Comparison of ENCODE assay signal across 11 cellular contexts in genomic region chr5:172878585-172879433, GRCh38. TPM values are rescaled to one million over a fixed set of nuclear protein-coding genes. Genes with fewer than 3 reads are reported as not detected.
DNase-seq lines count a peak whose midpoint lies in the region; ATAC-seq and TF ChIP-seq lines count a peak whose summit lies in the region.
"Had no signal": no experiment of that assay in that cellular context is flagged by ENCODE, and none has a peak within 500 bp of the region (broad histone marks: within the 10 kb centered on the region; RNA-seq: fewer than 3 reads in every experiment).

No MANE protein-coding gene starts in this region.

- H3K4me2 ChIP-seq in IMR-90 (ENCODE audit: low read depth, low read length), result peak overlapping the region; percentile 41
- H3K4me2 ChIP-seq in hepatocyte, result no peak overlapping the region

- peak overlapping the region; percentile 92 for H2AK5ac ChIP-seq in IMR-90 (ENCODE audit: low read depth, low read length)

- CTCF ChIA-PET in IMR-90 (lab: Yijun Ruan, JAX), result interaction anchor here (1.1 kb wide), 1 partner anchor 19 kb away, joined by 3 read pairs; no protein-coding TSS in a partner anchor

- 54% methylated on average over 11 of the region's 22 CpGs; no CpG with 5 or more reads in 1 of the 2 experiments for WGBS in IMR-90 (ENCODE audit: extremely low coverage in 2 of 2, insufficient read length in 1 of 2), 2 experiments
- 73 to 86% methylated on average over 22 of the region's 22 CpGs for WGBS in lung, 2 donors
- WGBS in hepatocyte (ENCODE audit: low lambda C conversion rate, missing lambda C conversion rate), result 93% methylated on average over 22 of the region's 22 CpGs

- H3K27me3 ChIP-seq in IMR-90 (ENCODE audit: control insufficient read depth, insufficient read depth, low read length) (no peaks in the 10 kb centered on the region), lung (ENCODE audit: control insufficient read depth, insufficient read depth) (no peaks in the 10 kb centered on the region), stomach smooth muscle (ENCODE audit: control insufficient read depth in 1 of 2, insufficient read depth in 2 of 2, low read length in 2 of 2) (no peaks in the 10 kb centered on the region), hepatocyte (no peaks in the 10 kb centered on the region)

- peak overlapping the region; percentile 99; the same call in 2 of the 3 replicates for H2BK15ac ChIP-seq in IMR-90 (ENCODE audit: low read depth, low read length)

- H3K79me2 ChIP-seq in hepatocyte, result peaks cover 54% of the 10 kb centered on the region

- dilution Hi-C loops in IMR-90 (cut with HindIII; ENCODE audit: low sequenced_read_pairs, unreplicated experiment), result no loop called here

- peak; percentile 74 for DNase-seq in IMR-90
- DNase-seq in coronary artery (ENCODE audit: low spot score), result no peak
- no peak for DNase-seq in lung (ENCODE audit: low spot score)
- no peak for DNase-seq in islet precursor cell
- no peak for DNase-seq in hepatocyte (ENCODE audit: low spot score)
- DNase-seq: activated CD8-positive, alpha-beta T cell treated with anti-CD3 and anti-CD28 coated beads for 36 hours; MM.1S; NK-92 treated with Interleukin-12 subunit alpha and Interleukin-12 subunit beta, amount 100 ng/mL, for 24 hours had no signal

- H4K8ac ChIP-seq in IMR-90 (ENCODE audit: low read depth in 2 of 2, low read length in 2 of 2), result peak overlapping the region; percentile 76 to 94

- H4K20me1 ChIP-seq in IMR-90 (ENCODE audit: insufficient read depth, low read length), result no peaks in the 10 kb centered on the region
- peaks cover 3% of the 10 kb centered on the region for H4K20me1 ChIP-seq in hepatocyte (ENCODE audit: insufficient read depth, poor library complexity, severe bottlenecking)

- peaks cover 39% of the 10 kb centered on the region for H3K9me1 ChIP-seq in IMR-90 (ENCODE audit: insufficient read depth, low read length)

- in situ Hi-C loops in IMR-90 (cut with MboI; ENCODE audit: low sequenced_read_pairs), result no loop called here

- peak overlapping the region; percentile 46; the same call in 1 of the 2 replicates for H3K9ac ChIP-seq in IMR-90 (ENCODE audit: low read depth, low read length)
- peak overlapping the region; percentile 49 to 60 for H3K9ac ChIP-seq in stomach smooth muscle (ENCODE audit: low read length in 2 of 2)

- intact Hi-C loops in IMR-90 (cut with micrococcal nuclease), result no loop called here

- peak overlapping the region; percentile 72 for H2BK5ac ChIP-seq in IMR-90 (ENCODE audit: low read depth, low read length, poor library complexity, severe bottlenecking)

- peaks cover 2% of the 10 kb centered on the region; the same call in 1 of the 2 replicates for H3K9me3 ChIP-seq in IMR-90 (ENCODE audit: control insufficient read depth, insufficient read depth, low read length)
- H3K9me3 ChIP-seq in lung (ENCODE audit: control insufficient read depth in 2 of 2, insufficient read depth in 1 of 2, low read length in 1 of 2), result no peaks in the 10 kb centered on the region
- H3K9me3 ChIP-seq in stomach smooth muscle (ENCODE audit: control insufficient read depth in 2 of 2, low read length in 2 of 2), result peaks cover 0 to 2% of the 10 kb centered on the region in 2 donors
- no peaks in the 10 kb centered on the region for H3K9me3 ChIP-seq in hepatocyte (ENCODE audit: low read depth)

- H3K79me1 ChIP-seq in IMR-90 (ENCODE audit: low read depth in 1 of 2, low read length in 2 of 2), result peaks cover 45 to 90% of the 10 kb centered on the region in 2 experiments

- peak overlapping the region; percentile 59 for H2AFZ ChIP-seq in IMR-90 (replicated peaks; ENCODE audit: low read length, poor library complexity)
- no peak overlapping the region for H2AFZ ChIP-seq in hepatocyte

- peak overlapping the region; percentile 92 for H4K91ac ChIP-seq in IMR-90 (ENCODE audit: insufficient read depth, low read depth, low read length)

- peak overlapping the region; percentile 89 for H2BK20ac ChIP-seq in IMR-90 (ENCODE audit: low read depth, low read length)

- H3K9me2 ChIP-seq in hepatocyte (replicated peaks; ENCODE audit: insufficient read depth), result no peaks in the 10 kb centered on the region

- no peak for TF ChIP-seq POLR2A in IMR-90 (IDR thresholded peaks at IDR 0.05; ENCODE audit: low read depth, low read length)

- no TSS peak for BruUV-seq in IMR-90 (replicated peaks; lab: Mats Ljungman, UMichigan)

- POLR2A ChIA-PET in IMR-90 (lab: Charles Lee; ENCODE audit: unreplicated experiment), result no interaction called here

- peaks cover 28% of the 10 kb centered on the region for H3K4me1 ChIP-seq in IMR-90 (ENCODE audit: control insufficient read depth, insufficient read depth, low read length)
- peaks cover 11 to 17% of the 10 kb centered on the region in 2 donors for H3K4me1 ChIP-seq in lung (ENCODE audit: control insufficient read depth in 2 of 2, insufficient read depth in 2 of 2, low read length in 2 of 2)
- H3K4me1 ChIP-seq in stomach smooth muscle (ENCODE audit: control insufficient read depth, insufficient read depth, low read length), result peaks cover 33% of the 10 kb centered on the region
- no peaks in the 10 kb centered on the region for H3K4me1 ChIP-seq in hepatocyte (ENCODE audit: insufficient read depth)

- peak overlapping the region; percentile 90 for H3K4ac ChIP-seq in IMR-90 (ENCODE audit: low read depth, low read length)

- peak overlapping the region; percentile 73; the same call in 1 of the 2 replicates for H4K5ac ChIP-seq in IMR-90 (ENCODE audit: low read depth, low read length)

- TF ChIP-seq RAD21 in IMR-90 (IDR thresholded peaks at IDR 0.05; ENCODE audit: low read length), result no peak

- H2AK9ac ChIP-seq in IMR-90 (replicated peaks; ENCODE audit: low read depth, low read length, poor library complexity), result peak overlapping the region; percentile 38

- TF ChIP-seq CTCF in IMR-90 (conservative IDR thresholded peaks at IDR 0.05; ENCODE audit: low read depth, low read length) (no peak), coronary artery (IDR thresholded peaks at IDR 0.05) (no peak), lung (IDR thresholded peaks at IDR 0.05; ENCODE audit: control extremely low read depth, extremely low read depth) (no peak), hepatocyte (IDR thresholded peaks at IDR 0.05; ENCODE audit: poor library complexity) (no peak)

- peak overlapping the region; percentile 87 for H2BK120ac ChIP-seq in IMR-90 (ENCODE audit: low read depth, low read length)

- H3K18ac ChIP-seq in IMR-90 (ENCODE audit: low read depth, low read length), result peak overlapping the region; percentile 75; the same call in 1 of the 2 replicates

- H3K27ac ChIP-seq in IMR-90 (ENCODE audit: insufficient read depth, low read length), result peak overlapping the region; percentile 65
- H3K27ac ChIP-seq in coronary artery, result peak overlapping the region; percentile 90 to 93
- peak overlapping the region; percentile 63 to 80 for H3K27ac ChIP-seq in lung (ENCODE audit: low read depth in 1 of 2, low read length in 1 of 2)
- H3K27ac ChIP-seq in stomach smooth muscle (ENCODE audit: low read length), result peak overlapping the region; percentile 77
- H3K27ac ChIP-seq in hepatocyte, result no peak overlapping the region

- H3K56ac ChIP-seq in IMR-90 (ENCODE audit: extremely low read depth, insufficient read depth, low read length), result no peak overlapping the region

- ATAC-seq in IMR-90 (ENCODE audit: low read depth), result peak; percentile 43
- ATAC-seq in lung (ENCODE audit: insufficient read depth, low FRiP score), result no peak
- ATAC-seq in HG02610 (IDR thresholded peaks at IDR 0.05; ENCODE audit: unreplicated experiment), result no peak
- ATAC-seq in GM21360 (IDR thresholded peaks at IDR 0.05; ENCODE audit: unreplicated experiment), result no peak
- ATAC-seq: activated CD8-positive, alpha-beta T cell treated with anti-CD3 and anti-CD28 coated beads for 36 hours had no signal

- no peak overlapping the region for H3K4me3 ChIP-seq in IMR-90 (ENCODE audit: insufficient read depth, low read depth, low read length)
- H3K4me3 ChIP-seq in coronary artery, result peak overlapping the region; percentile 57
- H3K4me3 ChIP-seq in lung, result no peak overlapping the region
- peak overlapping the region; percentile 32 to 57 for H3K4me3 ChIP-seq in stomach smooth muscle (ENCODE audit: low read length in 2 of 2)
- no peak overlapping the region for H3K4me3 ChIP-seq in hepatocyte

- H3K23ac ChIP-seq in IMR-90 (ENCODE audit: low read depth, low read length), result peak overlapping the region; percentile 89

- peaks cover 9% of the 10 kb centered on the region for H3K36me3 ChIP-seq in IMR-90 (ENCODE audit: control insufficient read depth, insufficient read depth, low read length)
- no peaks in the 10 kb centered on the region for H3K36me3 ChIP-seq in lung (ENCODE audit: control insufficient read depth in 2 of 2, insufficient read depth in 2 of 2, low read length in 2 of 2)
- peaks cover 0 to 4% of the 10 kb centered on the region in 2 donors for H3K36me3 ChIP-seq in stomach smooth muscle (ENCODE audit: control insufficient read depth in 2 of 2, insufficient read depth in 2 of 2, low read length in 2 of 2)
- H3K36me3 ChIP-seq in hepatocyte (replicated peaks; ENCODE audit: insufficient read depth, low read depth), result no peaks in the 10 kb centered on the region

- H3K14ac ChIP-seq in IMR-90 (replicated peaks; ENCODE audit: low read depth, low read length), result peak overlapping the region; percentile 91

TF ChIP-seq in IMR-90, 13 proteins besides CTCF, POLR2A, EP300 and RAD21:
- no peak for TF ChIP-seq MXI1 (IDR thresholded peaks at IDR 0.05; ENCODE audit: borderline replicate concordance, low read depth, low read length)
- TF ChIP-seq RFX5 (IDR thresholded peaks at IDR 0.05; ENCODE audit: low read depth, low read length), result peak; percentile 79
- TF ChIP-seq NFE2L2 (IDR thresholded peaks at IDR 0.05; ENCODE audit: low read depth, low read length), result no peak
- no peak for TF ChIP-seq CEBPB (IDR thresholded peaks at IDR 0.05; ENCODE audit: low read depth, low read length)

RNA-seq across cellular contexts. Expression of gene ERGIC1, which starts 44.8 kb away (rescaled TPM):
- total RNA-seq in IMR-90 (2012; rRNA removed) (124 and 134 TPM in 2 replicates), lung (100 to 1,000 TPM in 1 of 2 donors, 10 to 100 TPM in 1; 62.2 to 215 TPM), hepatocyte (105 and 107 TPM in 2 replicates)
- polyA plus RNA-seq in IMR-90 (2012; rRNA removed) (185 and 192 TPM in 2 replicates), lung (100 to 1,000 TPM; 122 to 204 TPM), hepatocyte (30.1 and 39.1 TPM in 2 replicates)
- polyA plus RNA-seq in IMR-90 (2012; cell fraction: cytosol; rRNA removed), result 59.2 and 179 TPM in 2 replicates
- 128 and 132 TPM in 2 replicates for polyA plus RNA-seq in IMR-90 (2012; cell fraction: nucleus; rRNA removed; ENCODE audit: low replicate concordance)

Comparison
In these comparisons a context has a peak if more than half of its experiments do, and no peak if none do; other contexts are left out.
1. H3K4me3 ChIP-seq: peak in coronary artery (single experiment) and stomach smooth muscle (2 of 2); none in IMR-90 (single experiment), lung (single experiment) and hepatocyte (single experiment).